In genomic region chr18:76431437-76432273, GRCh38 we compare ENCODE assay signal across 17 cellular contexts.
DNase-seq lines count a peak whose midpoint lies in the region; ATAC-seq and TF ChIP-seq lines count a peak whose summit lies in the region.
"Had no signal": no experiment of that assay in that cellular context is flagged by ENCODE, and none has a peak within 500 bp of the region (broad histone marks: within the 10 kb centered on the region; RNA-seq: fewer than 3 reads in every experiment).

No MANE protein-coding gene starts in this region.

- DNase-seq in activated effector memory CD4-positive, alpha-beta T cell treated with anti-CD3 and anti-CD28 coated beads, Interleukin-2, amount 50 U/mL, for 16 hours, result peak; percentile 47
- DNase-seq in activated effector memory CD4-positive, alpha-beta T cell treated with Interleukin-2 at 50 U/mL for 16 hours, result no peak
- DNase-seq in nephron progenitor cell, result no peak
- DNase-seq in vagina (ENCODE audit: extremely low spot score in 2 of 2), result peak in 1 of 2 donors; percentile 74
- no peak for DNase-seq in PC-9
- DNase-seq in activated CD8-positive, alpha-beta T cell treated with anti-CD3 and anti-CD28 coated beads for 36 hours, result no peak
- DNase-seq in SKM-1 treated with dmso at 0.1 percent for 144 hours (lab: John Stamatoyannopoulos, UW; ENCODE audit: unreplicated experiment), result no peak
- DNase-seq: COR-L47, H9, NCI-H1436 treated with DMSO at 0.1 percent for 48 hours, NCI-H2081 treated with DMSO at 0.1 percent for 48 hours, NCI-H69 had no signal

- POLR2A ChIA-PET in PC-9 (lab: Charles Lee; ENCODE audit: unreplicated experiment), result no interaction called here
- POLR2A ChIA-PET in activated CD8-positive, alpha-beta T cell treated with anti-CD3 and anti-CD28 coated beads for 36 hours (lab: Charles Lee), result no interaction called here

- peaks cover 50% of the 10 kb centered on the region for H4K20me1 ChIP-seq in PC-9 (ENCODE audit: insufficient read depth)

- H2AFZ ChIP-seq in PC-9, result no peak overlapping the region

- no peak overlapping the region for H3K4me2 ChIP-seq in PC-9

- H3K79me2 ChIP-seq in PC-9 (ENCODE audit: low read depth), result peaks cover 14% of the 10 kb centered on the region; the same call in 1 of the 2 replicates

- H3K9me3 Mint-ChIP-seq in brain, result peaks cover 0 to 7% (median 0%) of the 10 kb centered on the region in 5 experiments
- no peaks in the 10 kb centered on the region for H3K9me3 Mint-ChIP-seq in nephron progenitor cell
- H3K9me3 Mint-ChIP-seq in activated CD8-positive, alpha-beta T cell treated with anti-CD3 and anti-CD28 coated beads for 36 hours, result no peaks in the 10 kb centered on the region
- H3K9me3 Mint-ChIP-seq: H9, IgD-negative memory B cell had no signal

- no TSS peak for BruUV-seq in PC-9 (replicated peaks; lab: Mats Ljungman, UMichigan)

- intact Hi-C loops in vagina (cut with DNase I), result no loop called here
- intact Hi-C loops in PC-9 (cut with micrococcal nuclease; ENCODE audit: unreplicated experiment), result no loop called here
- intact Hi-C loops in activated CD8-positive, alpha-beta T cell treated with anti-CD3 and anti-CD28 coated beads for 36 hours (cut with micrococcal nuclease), result no loop called here

- ATAC-seq in activated CD8-positive, alpha-beta T cell treated with anti-CD3 and anti-CD28 coated beads for 36 hours, result no peak
- ATAC-seq: Panc1, Right ventricle myocardium inferior had no signal

- H3K9me2 ChIP-seq in PC-9 (ENCODE audit: insufficient read depth), result no peaks in the 10 kb centered on the region

- H3K27ac ChIP-seq in vagina (peak overlapping the region; percentile 33), PC-9 (no peak overlapping the region)
- H3K27ac ChIP-seq: C4-2B had no signal

- H3K36me3 Mint-ChIP-seq in brain (peaks cover 95% of the 10 kb centered on the region), nephron progenitor cell (ENCODE audit: low read depth) (peaks cover 88% of the 10 kb centered on the region)
- no peaks in the 10 kb centered on the region for H3K36me3 Mint-ChIP-seq in activated CD8-positive, alpha-beta T cell treated with anti-CD3 and anti-CD28 coated beads for 36 hours (ENCODE audit: low read depth)
- H3K36me3 Mint-ChIP-seq: IgD-negative memory B cell had no signal

- no peak for TF ChIP-seq CTCF in brain (conservative IDR thresholded peaks at IDR 0.05)
- TF ChIP-seq CTCF in nephron progenitor cell (IDR thresholded peaks at IDR 0.05), result no peak
- no peak for TF ChIP-seq CTCF in vagina (IDR thresholded peaks at IDR 0.05)
- no peak for TF ChIP-seq CTCF in PC-9 (conservative IDR thresholded peaks at IDR 0.05)
- no peak for TF ChIP-seq CTCF in activated CD8-positive, alpha-beta T cell treated with anti-CD3 and anti-CD28 coated beads for 36 hours (IDR thresholded peaks at IDR 0.05)

- TF ChIP-seq POLR2A in vagina (IDR thresholded peaks at IDR 0.05), result no peak

- H3K4me1 Mint-ChIP-seq in brain (peaks cover 85% of the 10 kb centered on the region), nephron progenitor cell (peaks cover 85% of the 10 kb centered on the region)
- peaks cover under 1% of the 10 kb centered on the region for H3K4me1 Mint-ChIP-seq in activated CD8-positive, alpha-beta T cell treated with anti-CD3 and anti-CD28 coated beads for 36 hours (ENCODE audit: low read depth)
- H3K4me1 Mint-ChIP-seq: IgD-negative memory B cell had no signal

- H3K4me3 ChIP-seq in vagina (no peak overlapping the region), PC-9 (no peak overlapping the region)

- CTCF ChIA-PET in PC-9 (lab: Charles Lee), result no interaction called here
- CTCF ChIA-PET in activated CD8-positive, alpha-beta T cell treated with anti-CD3 and anti-CD28 coated beads for 36 hours (lab: Charles Lee), result no interaction called here

- no peaks in the 10 kb centered on the region for H3K27me3 ChIP-seq in vagina
- peaks cover 4% of the 10 kb centered on the region; the same call in 1 of the 2 replicates for H3K27me3 ChIP-seq in PC-9 (ENCODE audit: insufficient read depth, low read depth)

- H3K36me3 ChIP-seq in vagina, result no peaks in the 10 kb centered on the region
- H3K36me3 ChIP-seq in PC-9 (ENCODE audit: low read depth), result no peaks in the 10 kb centered on the region

- no peaks in the 10 kb centered on the region for H3K9me3 ChIP-seq in vagina
- H3K9me3 ChIP-seq in PC-9 (ENCODE audit: insufficient read depth, low read depth), result no peaks in the 10 kb centered on the region

- no peaks in the 10 kb centered on the region for H3F3A ChIP-seq in PC-9 (ENCODE audit: insufficient read depth, low read depth)

- H3K4me1 ChIP-seq in vagina, result peaks cover 89% of the 10 kb centered on the region
- no peaks in the 10 kb centered on the region; the same call in 1 of the 2 replicates for H3K4me1 ChIP-seq in PC-9 (replicated peaks; ENCODE audit: insufficient read depth)

- H3K27ac Mint-ChIP-seq in brain (peak overlapping the region in 4 of 5 experiments; percentile 51 to 91 (median 84)), nephron progenitor cell (peak overlapping the region; percentile 71)
- no peak overlapping the region for H3K27ac Mint-ChIP-seq in activated CD8-positive, alpha-beta T cell treated with anti-CD3 and anti-CD28 coated beads for 36 hours

- H3K4me3 Mint-ChIP-seq in brain (no peak overlapping the region), nephron progenitor cell (no peak overlapping the region)
- H3K4me3 Mint-ChIP-seq in activated CD8-positive, alpha-beta T cell treated with anti-CD3 and anti-CD28 coated beads for 36 hours, result no peak overlapping the region
- H3K4me3 Mint-ChIP-seq: H9, IgD-negative memory B cell had no signal

- H3K27me3 Mint-ChIP-seq in brain, result no peaks in the 10 kb centered on the region
- H3K27me3 Mint-ChIP-seq in nephron progenitor cell (ENCODE audit: low read depth, poor library complexity), result no peaks in the 10 kb centered on the region
- no peaks in the 10 kb centered on the region for H3K27me3 Mint-ChIP-seq in activated CD8-positive, alpha-beta T cell treated with anti-CD3 and anti-CD28 coated beads for 36 hours
- H3K27me3 Mint-ChIP-seq: IgD-negative memory B cell had no signal
